In genomic region chr19:47725759-47726401, GRCh38 we compare ENCODE assay signal across 1 cellular context.
TF ChIP-seq lines count a peak whose summit lies in the region.

No MANE protein-coding gene starts in this region.

TF ChIP-seq in HepG2, 621 proteins besides CTCF, POLR2A, EP300 and RAD21 (continues in another document):
- TF ChIP-seq ZMYM3 (CRISPR knock-in tag; IDR thresholded peaks at IDR 0.05) (no peak), HNRNPLL (IDR thresholded peaks at IDR 0.05; ENCODE audit: low read depth, low read length, poor library complexity, severe bottlenecking) (peak; percentile 45), ZNF839 (CRISPR knock-in tag; IDR thresholded peaks at IDR 0.05; ENCODE audit: borderline replicate concordance) (no peak), CENPT (CRISPR knock-in tag; IDR thresholded peaks at IDR 0.05; ENCODE audit: low read depth) (no peak), NR2F2 (IDR thresholded peaks at IDR 0.05; ENCODE audit: borderline replicate concordance, low read depth) (no peak), ZBTB8A (CRISPR knock-in tag; IDR thresholded peaks at IDR 0.05; ENCODE audit: borderline replicate concordance, low read depth) (no peak), ZKSCAN5 (CRISPR knock-in tag; IDR thresholded peaks at IDR 0.05) (no peak), GABPB1 (CRISPR knock-in tag; IDR thresholded peaks at IDR 0.05) (peak; percentile 31; the same call in 1 of the 2 replicates), MTF1 (CRISPR knock-in tag; IDR thresholded peaks at IDR 0.05) (no peak), FOXO1 (CRISPR knock-in tag; IDR thresholded peaks at IDR 0.05) (no peak), U2AF1 (optimal IDR thresholded peaks at IDR 0.05; ENCODE audit: low read depth, low read length) (no peak), TOE1 (CRISPR knock-in tag; IDR thresholded peaks at IDR 0.05) (no peak), PRMT3 (CRISPR knock-in tag; IDR thresholded peaks at IDR 0.05; ENCODE audit: borderline replicate concordance, low read depth) (no peak), FOXP4 (CRISPR knock-in tag; IDR thresholded peaks at IDR 0.05) (no peak), XRCC5 (optimal IDR thresholded peaks at IDR 0.05; ENCODE audit: low read length) (no peak), ZKSCAN1 (IDR thresholded peaks at IDR 0.05; ENCODE audit: low read length) (no peak), PCBP1 (IDR thresholded peaks at IDR 0.05; ENCODE audit: borderline replicate concordance, low read depth, low read length) (no peak), FUBP1 (CRISPR knock-in tag; IDR thresholded peaks at IDR 0.05; ENCODE audit: borderline replicate concordance) (no peak), ARID4A (CRISPR knock-in tag; IDR thresholded peaks at IDR 0.05; ENCODE audit: borderline replicate concordance) (no peak), SP2 (CRISPR knock-in tag; IDR thresholded peaks at IDR 0.05) (no peak), STAT5B (CRISPR knock-in tag; IDR thresholded peaks at IDR 0.05) (no peak), ZNF609 (CRISPR knock-in tag; IDR thresholded peaks at IDR 0.05; ENCODE audit: borderline replicate concordance) (no peak), AGO2 (optimal IDR thresholded peaks at IDR 0.05; ENCODE audit: low read depth, low read length) (no peak), IRF2 (CRISPR knock-in tag; IDR thresholded peaks at IDR 0.05) (no peak), ZNF367 (CRISPR knock-in tag; IDR thresholded peaks at IDR 0.05; ENCODE audit: borderline replicate concordance) (no peak), TP53 (CRISPR knock-in tag; conservative IDR thresholded peaks at IDR 0.05) (no peak), ZNF318 (CRISPR knock-in tag; IDR thresholded peaks at IDR 0.05) (no peak), ZNF556 (CRISPR knock-in tag; IDR thresholded peaks at IDR 0.05; ENCODE audit: borderline replicate concordance) (no peak), CHD4 (IDR thresholded peaks at IDR 0.05; ENCODE audit: borderline replicate concordance, low read length) (no peak), ZNF883 (CRISPR knock-in tag; IDR thresholded peaks at IDR 0.05; ENCODE audit: not compliant biosample characterization) (no peak), ZNF331 (CRISPR knock-in tag; IDR thresholded peaks at IDR 0.05) (no peak), CSRNP1 (CRISPR knock-in tag; IDR thresholded peaks at IDR 0.05) (no peak), HOXA3 (CRISPR knock-in tag; IDR thresholded peaks at IDR 0.05) (peak; percentile 45), TRAFD1 (CRISPR knock-in tag; IDR thresholded peaks at IDR 0.05; ENCODE audit: borderline replicate concordance) (no peak)
